In genomic region chr5:173001229-173001841, GRCh38 we compare ENCODE assay signal across 9 cellular contexts. TPM values are rescaled to one million over a fixed set of nuclear protein-coding genes. Genes with fewer than 3 reads are reported as not detected.
DNase-seq lines count a peak whose midpoint lies in the region; ATAC-seq, FAIRE-seq and TF ChIP-seq lines count a peak whose summit lies in the region.
"Had no signal": no experiment of that assay in that cellular context is flagged by ENCODE, and none has a peak within 500 bp of the region (broad histone marks: within the 10 kb centered on the region; RNA-seq: fewer than 3 reads in every experiment).

No MANE protein-coding gene starts in this region.

- peaks cover 14 to 16% of the 10 kb centered on the region in 2 donors for H3K4me1 ChIP-seq in kidney (ENCODE audit: control insufficient read depth in 1 of 2, insufficient read depth in 1 of 2, low read depth in 1 of 2, low read length in 2 of 2)

- no peaks in the 10 kb centered on the region for H3K9me3 ChIP-seq in kidney (ENCODE audit: control insufficient read depth in 1 of 2, low read length in 2 of 2)

- no peak overlapping the region for H3K4me3 ChIP-seq in kidney (ENCODE audit: low read length in 2 of 2)
- H3K4me3 ChIP-seq: smooth muscle cell had no signal

- DNase-seq in kidney, result no peak
- no peak for DNase-seq in DMS79 (lab: John Stamatoyannopoulos, UW)
- DNase-seq in AML-193 (lab: John Stamatoyannopoulos, UW), result no peak
- DNase-seq in cerebellar nuclear complex (lab: John Stamatoyannopoulos, UW), result no peak
- no peak for DNase-seq in NCI-H2196 (lab: John Stamatoyannopoulos, UW; ENCODE audit: unreplicated experiment)

- peaks cover 0 to 5% of the 10 kb centered on the region in 2 donors for H3K36me3 ChIP-seq in kidney (ENCODE audit: control insufficient read depth in 1 of 2, insufficient read depth in 2 of 2, low read length in 2 of 2)

- FAIRE-seq in kidney (lab: Jason Lieb, UNC), result no peak

- TF ChIP-seq CTCF in kidney (IDR thresholded peaks at IDR 0.05; ENCODE audit: borderline replicate concordance, extremely low read depth, insufficient read depth), result no peak

- H3K9ac ChIP-seq in kidney (ENCODE audit: low read length in 2 of 2), result peak overlapping the region in 1 of 2 donors; percentile 43

- H3K27ac ChIP-seq in kidney (ENCODE audit: low read depth in 2 of 2, low read length in 2 of 2), result peak overlapping the region; percentile 63 to 89

- peak; percentile 75 for ATAC-seq in GM18502 (IDR thresholded peaks at IDR 0.05; ENCODE audit: poor library complexity, unreplicated experiment)
- peak; percentile 70 for ATAC-seq in GM21360 (IDR thresholded peaks at IDR 0.05; ENCODE audit: unreplicated experiment)
- ATAC-seq in HG03432 (IDR thresholded peaks at IDR 0.05; ENCODE audit: unreplicated experiment), result peak; percentile 82

- intact Hi-C loops in kidney (cut with DNase I), result no loop called here

RNA-seq across cellular contexts. Expression of gene ATP6V0E1, which starts 17.8 kb away (rescaled TPM):
- 352 TPM for total RNA-seq in kidney
- 804 TPM for polyA plus RNA-seq in kidney (ENCODE audit: insufficient read depth, low read depth, low replicate concordance)

RNA-seq across cellular contexts. Expression of gene RPL26L1, which starts 42.1 kb away (rescaled TPM):
- total RNA-seq in kidney, result 30.9 TPM
- 80.7 TPM for polyA plus RNA-seq in kidney (ENCODE audit: insufficient read depth, low read depth, low replicate concordance)

RNA-seq across cellular contexts. Expression of gene CREBRF, which starts 54.8 kb away (rescaled TPM):
- total RNA-seq in kidney, result 49.7 TPM
- 6.1 TPM for polyA plus RNA-seq in kidney (ENCODE audit: insufficient read depth, low read depth, low replicate concordance)
